In the genomic region with DNA sequence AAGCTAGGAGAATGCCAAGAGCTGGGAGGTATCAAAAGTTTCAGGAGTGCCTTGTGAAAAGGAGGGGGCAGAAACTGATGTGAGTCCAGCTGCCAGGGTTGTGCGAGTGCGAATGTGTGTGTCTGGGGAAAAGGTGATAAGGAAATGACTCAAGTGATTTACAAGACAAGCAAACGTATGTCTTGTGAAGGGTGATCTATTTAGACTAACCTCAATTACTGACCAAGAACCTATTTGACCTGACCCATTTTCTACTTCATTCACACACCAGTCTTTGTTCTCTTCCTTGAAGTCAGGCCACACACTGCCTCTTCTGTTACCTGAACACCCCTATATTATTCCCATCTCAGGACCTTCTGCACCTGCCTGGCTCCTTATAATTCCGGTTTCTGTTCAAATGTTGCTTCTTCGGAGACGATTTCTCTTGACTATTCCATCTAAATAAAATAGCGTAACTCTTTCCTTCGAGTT, we compare ENCODE assay signal across 8 cellular contexts. TPM values are rescaled to one million over a fixed set of nuclear protein-coding genes. Genes with fewer than 3 reads are reported as not detected.
DNase-seq lines count a peak whose midpoint lies in the region; ATAC-seq, FAIRE-seq and TF ChIP-seq lines count a peak whose summit lies in the region.

No MANE protein-coding gene starts in this region.

- no peak overlapping the region for H2BK120ac ChIP-seq in IMR-90 (ENCODE audit: low read depth, low read length)

- H3K27me3 ChIP-seq in IMR-90 (ENCODE audit: control insufficient read depth, insufficient read depth, low read length) (no peaks in the 10 kb centered on the region), stomach smooth muscle (ENCODE audit: control insufficient read depth in 1 of 2, insufficient read depth in 2 of 2, low read length in 2 of 2) (no peaks in the 10 kb centered on the region)

- H3K4me3 ChIP-seq in IMR-90 (ENCODE audit: insufficient read depth, low read depth, low read length) = peak overlapping the region; percentile 81
- H3K4me3 ChIP-seq in kidney (ENCODE audit: low read length in 2 of 2) = peak overlapping the region; percentile 74 to 84
- peak overlapping the region; percentile 85 to 95 for H3K4me3 ChIP-seq in stomach smooth muscle (ENCODE audit: low read length in 2 of 2)

- peak overlapping the region; percentile 18; the same call in 1 of the 2 replicates for H2AK5ac ChIP-seq in IMR-90 (ENCODE audit: low read depth, low read length)

- H3K4me1 ChIP-seq in IMR-90 (ENCODE audit: control insufficient read depth, insufficient read depth, low read length) (peaks cover 3% of the 10 kb centered on the region; the same call in 1 of the 2 replicates), kidney (ENCODE audit: control insufficient read depth in 1 of 2, insufficient read depth in 1 of 2, low read depth in 1 of 2, low read length in 2 of 2) (peaks cover 8 to 13% of the 10 kb centered on the region in 2 donors), stomach smooth muscle (ENCODE audit: control insufficient read depth, insufficient read depth, low read length) (peaks cover 35% of the 10 kb centered on the region)

- in situ Hi-C loops in IMR-90 (cut with MboI; ENCODE audit: low sequenced_read_pairs) = no loop called here

- ATAC-seq in IMR-90 (ENCODE audit: low read depth) (no peak), HG03159 (IDR thresholded peaks at IDR 0.05; ENCODE audit: unreplicated experiment) (no peak), GM21526 (IDR thresholded peaks at IDR 0.05; ENCODE audit: low FRiP score, unreplicated experiment) (no peak)

- H4K8ac ChIP-seq in IMR-90 (ENCODE audit: low read depth in 2 of 2, low read length in 2 of 2) = no peak overlapping the region; a peak in 1 of 4 replicates

- peak; percentile 48 for DNase-seq in Calu3
- DNase-seq in IMR-90 = peak; percentile 54
- peak; percentile 5 for DNase-seq in activated naive CD8-positive, alpha-beta T cell treated with anti-CD3 and anti-CD28 coated beads for 36 hours
- no peak for DNase-seq in kidney
- no peak for DNase-seq in medulla oblongata (ENCODE audit: extremely low spot score)

- H3K9me1 ChIP-seq in IMR-90 (ENCODE audit: insufficient read depth, low read length) = peaks cover 5% of the 10 kb centered on the region

- TF ChIP-seq CTCF in Calu3 (IDR thresholded peaks at IDR 0.05; ENCODE audit: unreplicated experiment) (no peak), IMR-90 (conservative IDR thresholded peaks at IDR 0.05; ENCODE audit: low read depth, low read length) (no peak), kidney (IDR thresholded peaks at IDR 0.05; ENCODE audit: borderline replicate concordance, extremely low read depth, insufficient read depth) (no peak)

- H3K9me3 Mint-ChIP-seq in Calu3 (ENCODE audit: low read depth, unreplicated experiment) = no peaks in the 10 kb centered on the region
- H3K9me3 Mint-ChIP-seq in activated naive CD8-positive, alpha-beta T cell treated with anti-CD3 and anti-CD28 coated beads for 36 hours = no peaks in the 10 kb centered on the region

- H3K4me3 Mint-ChIP-seq in Calu3 (ENCODE audit: low read depth, unreplicated experiment) = peak overlapping the region; percentile 94
- peak overlapping the region; percentile 93 for H3K4me3 Mint-ChIP-seq in activated naive CD8-positive, alpha-beta T cell treated with anti-CD3 and anti-CD28 coated beads for 36 hours

- peak overlapping the region; percentile 18; the same call in 1 of the 2 replicates for H3K14ac ChIP-seq in IMR-90 (replicated peaks; ENCODE audit: low read depth, low read length)

- H4K91ac ChIP-seq in IMR-90 (ENCODE audit: insufficient read depth, low read depth, low read length) = no peak overlapping the region

- no peak overlapping the region; the same call in 1 of the 2 replicates for H3K27ac ChIP-seq in IMR-90 (ENCODE audit: insufficient read depth, low read length)
- H3K27ac ChIP-seq in kidney (ENCODE audit: low read depth in 2 of 2, low read length in 2 of 2) = peak overlapping the region; percentile 74 to 89
- H3K27ac ChIP-seq in stomach smooth muscle (ENCODE audit: low read length) = peak overlapping the region; percentile 86

- H3K36me3 ChIP-seq in IMR-90 (ENCODE audit: control insufficient read depth, insufficient read depth, low read length) (no peaks in the 10 kb centered on the region), kidney (ENCODE audit: control insufficient read depth in 1 of 2, insufficient read depth in 2 of 2, low read length in 2 of 2) (peaks cover 6 to 13% of the 10 kb centered on the region in 2 donors), stomach smooth muscle (ENCODE audit: control insufficient read depth in 2 of 2, insufficient read depth in 2 of 2, low read length in 2 of 2) (peaks cover 4 to 11% of the 10 kb centered on the region in 2 donors)

- CTCF ChIA-PET in Calu3 (lab: Charles Lee) (interaction anchor here (0.6 to 0.9 kb wide), 2 partner anchors 103 to 719 kb away, joined by 3 read pairs; a partner anchor contains a TSS), IMR-90 (lab: Yijun Ruan, JAX) (no interaction called here)

- 33% methylated on average over 3 of the region's 8 CpGs; no CpG with 5 or more reads in 1 of the 2 experiments for WGBS in IMR-90 (ENCODE audit: extremely low coverage in 2 of 2, insufficient read length in 1 of 2), 2 experiments

- no peak overlapping the region for H2BK15ac ChIP-seq in IMR-90 (ENCODE audit: low read depth, low read length)

- BruUV-seq in Calu3 (replicated peaks; lab: Mats Ljungman, UMichigan) = TSS peak; percentile 50
- no TSS peak for BruUV-seq in IMR-90 (replicated peaks; lab: Mats Ljungman, UMichigan)

- no peaks in the 10 kb centered on the region for H3K9me3 ChIP-seq in IMR-90 (ENCODE audit: control insufficient read depth, insufficient read depth, low read length)
- H3K9me3 ChIP-seq in kidney (ENCODE audit: control insufficient read depth in 1 of 2, low read length in 2 of 2) = no peaks in the 10 kb centered on the region
- H3K9me3 ChIP-seq in stomach smooth muscle (ENCODE audit: control insufficient read depth in 2 of 2, low read length in 2 of 2) = no peaks in the 10 kb centered on the region

- dilution Hi-C loops in IMR-90 (cut with HindIII; ENCODE audit: low sequenced_read_pairs, unreplicated experiment) = no loop called here

- no peak for TF ChIP-seq POLR2A in IMR-90 (IDR thresholded peaks at IDR 0.05; ENCODE audit: low read depth, low read length)

- peaks cover 29 to 56% of the 10 kb centered on the region in 2 experiments for H3K79me1 ChIP-seq in IMR-90 (ENCODE audit: low read depth in 1 of 2, low read length in 2 of 2)

- no peak overlapping the region for H2AFZ ChIP-seq in IMR-90 (replicated peaks; ENCODE audit: low read length, poor library complexity)

- H3K4ac ChIP-seq in IMR-90 (ENCODE audit: low read depth, low read length) = peak overlapping the region; percentile 11; the same call in 1 of the 2 replicates

- no peak for FAIRE-seq in kidney (lab: Jason Lieb, UNC)

- peak overlapping the region; percentile 84 for H3K4me2 ChIP-seq in IMR-90 (ENCODE audit: low read depth, low read length)

- peak overlapping the region; percentile 83 for H3K9ac ChIP-seq in IMR-90 (ENCODE audit: low read depth, low read length)
- peak overlapping the region; percentile 72 to 87 for H3K9ac ChIP-seq in kidney (ENCODE audit: low read length in 2 of 2)
- H3K9ac ChIP-seq in stomach smooth muscle (ENCODE audit: low read length in 2 of 2) = peak overlapping the region; percentile 86

- H2BK5ac ChIP-seq in IMR-90 (ENCODE audit: low read depth, low read length, poor library complexity, severe bottlenecking) = peak overlapping the region; percentile 45

- H3K23ac ChIP-seq in IMR-90 (ENCODE audit: low read depth, low read length) = peak overlapping the region; percentile 93

- H3K36me3 Mint-ChIP-seq in Calu3 (ENCODE audit: insufficient read depth, unreplicated experiment) = peaks cover 66% of the 10 kb centered on the region
- H3K36me3 Mint-ChIP-seq in activated naive CD8-positive, alpha-beta T cell treated with anti-CD3 and anti-CD28 coated beads for 36 hours = peaks cover 21% of the 10 kb centered on the region

- H2AK9ac ChIP-seq in IMR-90 (replicated peaks; ENCODE audit: low read depth, low read length, poor library complexity) = no peak overlapping the region

- POLR2A ChIA-PET in IMR-90 (lab: Charles Lee; ENCODE audit: unreplicated experiment) = no interaction called here

- H3K56ac ChIP-seq in IMR-90 (ENCODE audit: extremely low read depth, insufficient read depth, low read length) = peak overlapping the region; percentile 66; the same call in 1 of the 2 replicates

- H2BK20ac ChIP-seq in IMR-90 (ENCODE audit: low read depth, low read length) = no peak overlapping the region

- peak overlapping the region; percentile 82 for H3K27ac Mint-ChIP-seq in Calu3 (ENCODE audit: unreplicated experiment)
- peak overlapping the region; percentile 87 for H3K27ac Mint-ChIP-seq in activated naive CD8-positive, alpha-beta T cell treated with anti-CD3 and anti-CD28 coated beads for 36 hours

- no peak for TF ChIP-seq RAD21 in IMR-90 (IDR thresholded peaks at IDR 0.05; ENCODE audit: low read length)

- H3K4me1 Mint-ChIP-seq in Calu3 (ENCODE audit: low read depth, unreplicated experiment) = peaks cover 39% of the 10 kb centered on the region
- peaks cover 41% of the 10 kb centered on the region for H3K4me1 Mint-ChIP-seq in activated naive CD8-positive, alpha-beta T cell treated with anti-CD3 and anti-CD28 coated beads for 36 hours

- no peaks in the 10 kb centered on the region for H4K20me1 ChIP-seq in IMR-90 (ENCODE audit: insufficient read depth, low read length)

- no peak overlapping the region for H3K18ac ChIP-seq in IMR-90 (ENCODE audit: low read depth, low read length)

- intact Hi-C loops in Calu3 (cut with micrococcal nuclease; ENCODE audit: unreplicated experiment) (loop anchor here (10.0 kb wide), 1 partner anchor 426 kb away; no protein-coding TSS in a partner anchor), IMR-90 (cut with micrococcal nuclease) (loop anchor here (5.0 kb wide), 2 partner anchors 409 to 434 kb away; a partner anchor contains a TSS), kidney (cut with DNase I) (no loop called here)

- no peak overlapping the region for H4K5ac ChIP-seq in IMR-90 (ENCODE audit: low read depth, low read length)

- no peaks in the 10 kb centered on the region for H3K27me3 Mint-ChIP-seq in Calu3 (ENCODE audit: unreplicated experiment)
- H3K27me3 Mint-ChIP-seq in activated naive CD8-positive, alpha-beta T cell treated with anti-CD3 and anti-CD28 coated beads for 36 hours = no peaks in the 10 kb centered on the region

RNA-seq across cellular contexts. Expression of a gene that starts 1.0 kb away (rescaled TPM):
- total RNA-seq in Calu3 (2022) (89.6 and 98.2 TPM in 2 replicates), IMR-90 (2012; rRNA removed) (62.4 and 64.2 TPM in 2 replicates), kidney (48.2 TPM)
- polyA plus RNA-seq in IMR-90 (2012; rRNA removed) (36.7 and 50.1 TPM in 2 replicates), kidney (ENCODE audit: insufficient read depth, low read depth, low replicate concordance) (54.7 TPM)
- polyA plus RNA-seq in IMR-90 (2012; cell fraction: cytosol; rRNA removed) = 20.2 and 23.2 TPM in 2 replicates
- 4.5 and 12.3 TPM in 2 replicates for polyA plus RNA-seq in IMR-90 (2012; cell fraction: nucleus; rRNA removed; ENCODE audit: low replicate concordance)
- total RNA-seq in activated naive CD8-positive, alpha-beta T cell treated with anti-CD3 and anti-CD28 coated beads for 36 hours = 10 to 100 TPM; 24.0 to 24.3 TPM

RNA-seq across cellular contexts. Expression of a gene that starts 2.8 kb away (rescaled TPM):
- total RNA-seq in Calu3 (2022) = 27.5 and 34.4 TPM in 2 replicates
- total RNA-seq in IMR-90 (2012; rRNA removed) = 7.7 and 11.9 TPM in 2 replicates
- 3.7 and 4.7 TPM in 2 replicates for polyA plus RNA-seq in IMR-90 (2012; rRNA removed)
- polyA plus RNA-seq in IMR-90 (2012; cell fraction: cytosol; rRNA removed) = 0.62 and 0.67 TPM in 2 replicates
- 0.50 and 3.1 TPM in 2 replicates for polyA plus RNA-seq in IMR-90 (2012; cell fraction: nucleus; rRNA removed; ENCODE audit: low replicate concordance)
- total RNA-seq in activated naive CD8-positive, alpha-beta T cell treated with anti-CD3 and anti-CD28 coated beads for 36 hours = 10 to 100 TPM; 28.7 to 30.4 TPM
- total RNA-seq in kidney = 14.5 TPM
- polyA plus RNA-seq in kidney (ENCODE audit: insufficient read depth, low read depth, low replicate concordance) = 3.5 TPM

RNA-seq across cellular contexts. Expression of a gene that starts 34.6 kb away (rescaled TPM):
- total RNA-seq in Calu3 (2022) (14.2 and 25.4 TPM in 2 replicates), IMR-90 (2012; rRNA removed) (20.3 and 28.0 TPM in 2 replicates), kidney (63.5 TPM)
- polyA plus RNA-seq in IMR-90 (2012; rRNA removed) (37.1 and 40.1 TPM in 2 replicates), kidney (ENCODE audit: insufficient read depth, low read depth, low replicate concordance) (42.4 TPM)
- polyA plus RNA-seq in IMR-90 (2012; cell fraction: cytosol; rRNA removed) = 18.9 and 20.9 TPM in 2 replicates
- polyA plus RNA-seq in IMR-90 (2012; cell fraction: nucleus; rRNA removed; ENCODE audit: low replicate concordance) = 22.9 and 42.0 TPM in 2 replicates
- total RNA-seq in activated naive CD8-positive, alpha-beta T cell treated with anti-CD3 and anti-CD28 coated beads for 36 hours = 10 to 100 TPM; 30.2 to 34.1 TPM

Comparison
In these comparisons a context has a peak if more than half of its experiments do, and no peak if none do; other contexts are left out.
1. DNase-seq: peak in Calu3 (single experiment), IMR-90 (single experiment) and activated naive CD8-positive, alpha-beta T cell treated with anti-CD3 and anti-CD28 coated beads for 36 hours (single experiment); none in kidney (single experiment) and medulla oblongata (single experiment).
2. Peak in every context shown above with its lines, with median percentiles within 50 percentile points of each other: H3K4me3 ChIP-seq and H3K9ac ChIP-seq.